ENCODE assay signal across 24 cellular contexts in the genomic region with DNA sequence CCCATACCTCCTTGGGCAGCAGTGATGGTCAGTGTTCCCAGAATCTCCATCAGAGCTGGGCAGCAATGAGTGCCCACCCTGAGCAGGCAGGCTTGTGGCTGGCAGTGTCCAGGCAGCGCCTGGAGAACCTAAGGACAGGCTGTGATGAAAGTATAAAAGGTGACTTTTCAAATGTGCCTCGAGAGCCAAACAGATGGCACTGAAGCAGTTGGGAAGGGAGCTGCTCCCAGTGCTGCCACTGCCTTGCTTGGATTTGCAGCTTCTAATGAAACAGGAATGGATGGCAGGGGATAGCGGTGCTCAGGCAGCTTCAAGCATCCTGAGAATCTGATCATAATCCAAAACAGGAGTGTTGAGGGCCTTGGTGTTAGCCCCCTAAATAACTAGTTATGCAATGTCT.
"Had no signal": no experiment of that assay in that cellular context is flagged by ENCODE, and none has a peak within 500 bp of the region (broad histone marks: within the 10 kb centered on the region; RNA-seq: fewer than 3 reads in every experiment).

No MANE protein-coding gene starts in this region.

- H3K27ac Mint-ChIP-seq: memory B cell, neural progenitor cell, progenitor cell of endocrine pancreas, type B pancreatic cell had no signal

- H3K4me3 Mint-ChIP-seq: memory B cell; natural killer cell treated with Interleukin-12 subunit alpha and Interleukin-12 subunit beta and Interleukin-15 and Interleukin-18, amount 100 ng/mL, for 72 hours; stimulated activated effector memory CD8-positive, alpha-beta T cell treated with anti-CD3 and anti-CD28 coated beads, Interleukin-12 subunit alpha, Interleukin-12 subunit beta, amount 100 ng/mL, for 72 hours; type B pancreatic cell had no signal

- H3K4me3 ChIP-seq: dorsolateral prefrontal cortex, esophagus muscularis mucosa, gastroesophageal sphincter, heart left ventricle, hepatocyte, lung, neural progenitor cell, smooth muscle cell, stomach, thyroid gland had no signal

- H3K9me3 ChIP-seq: esophagus muscularis mucosa, gastroesophageal sphincter, heart left ventricle, stomach, thyroid gland had no signal

- H3K27me3 Mint-ChIP-seq: memory B cell; natural killer cell treated with Interleukin-12 subunit alpha and Interleukin-12 subunit beta and Interleukin-15 and Interleukin-18, amount 100 ng/mL, for 72 hours; progenitor cell of endocrine pancreas; type B pancreatic cell had no signal

- H3K36me3 Mint-ChIP-seq: natural killer cell treated with Interleukin-12 subunit alpha and Interleukin-12 subunit beta and Interleukin-15 and Interleukin-18, amount 100 ng/mL, for 72 hours; neural progenitor cell; stimulated activated effector memory CD8-positive, alpha-beta T cell treated with anti-CD3 and anti-CD28 coated beads, Interleukin-12 subunit alpha, Interleukin-12 subunit beta, amount 100 ng/mL, for 72 hours had no signal

- H3K36me3 ChIP-seq: esophagus muscularis mucosa, gastroesophageal sphincter, neural progenitor cell, stomach, thyroid gland had no signal

- H3K9ac ChIP-seq: neural progenitor cell, parathyroid adenoma had no signal

- H3K4me2 ChIP-seq: neural progenitor cell, smooth muscle cell had no signal

- H3K79me2 ChIP-seq: hepatocyte, parathyroid adenoma had no signal

- H3K27ac ChIP-seq: foreskin keratinocyte, heart left ventricle, hepatocyte, neural progenitor cell, parathyroid adenoma, stomach, thyroid gland had no signal

- H3K4me1 ChIP-seq: parathyroid adenoma had no signal

- H2AFZ ChIP-seq: hepatocyte, neural progenitor cell, parathyroid adenoma had no signal

- ATAC-seq: foreskin keratinocyte; gastroesophageal sphincter; sciatic nerve; stimulated activated effector memory CD8-positive, alpha-beta T cell treated with anti-CD3 and anti-CD28 coated beads, Interleukin-12 subunit alpha, Interleukin-12 subunit beta, amount 100 ng/mL, for 72 hours had no signal

- H3K9me3 Mint-ChIP-seq: memory B cell; neural progenitor cell; stimulated activated effector memory CD8-positive, alpha-beta T cell treated with anti-CD3 and anti-CD28 coated beads, Interleukin-12 subunit alpha, Interleukin-12 subunit beta, amount 100 ng/mL, for 72 hours had no signal

- DNase-seq: effector CD4-positive, alpha-beta T cell; foreskin keratinocyte; heart left ventricle; kidney; stimulated activated CD4-positive, alpha-beta T cell treated with anti-CD3 and anti-CD28 coated beads, Interleukin-12 subunit alpha, Interleukin-12 subunit beta, amount 100 ng/mL, for 4 hours; stimulated activated CD4-positive, alpha-beta T cell treated with anti-CD3 and anti-CD28 coated beads, Interleukin-2, amount 100 ng/mL, for 24 hours; stimulated activated CD4-positive, alpha-beta T cell treated with anti-CD3 and anti-CD28 coated beads, Interleukin-4, amount 100 ng/mL, for 24 hours; stimulated activated naive CD4-positive, alpha-beta T cell treated with Interleukin-2 at 50 U/mL for 16 hours; stomach had no signal

- H3K27me3 ChIP-seq: dorsolateral prefrontal cortex, esophagus muscularis mucosa, foreskin keratinocyte, gastroesophageal sphincter, heart left ventricle, hepatocyte, neural progenitor cell, stomach, thyroid gland had no signal
